ENCODE assay signal across 23 cellular contexts in genomic region chr3:3258281-3258680, GRCh38.
"Had no signal": no experiment of that assay in that cellular context is flagged by ENCODE, and none has a peak within 500 bp of the region (broad histone marks: within the 10 kb centered on the region; RNA-seq: fewer than 3 reads in every experiment).

No MANE protein-coding gene starts in this region.

- H3K9me3 ChIP-seq: colonic mucosa, esophagus squamous epithelium, gastrocnemius medialis, heart right ventricle, left lung, lower lobe of right lung had no signal

- H3K36me3 ChIP-seq: colonic mucosa, esophagus squamous epithelium, gastrocnemius medialis, heart right ventricle, left lung, lower lobe of right lung had no signal

- H3K27me3 ChIP-seq: colonic mucosa, esophagus squamous epithelium, gastrocnemius medialis, heart right ventricle, left lung had no signal

- H3K4me3 ChIP-seq: colonic mucosa, esophagus squamous epithelium, gastrocnemius medialis, heart right ventricle, left lung, lower lobe of right lung had no signal

- DNase-seq: cerebellar nuclear complex; colonic mucosa; cortex of kidney; effector CD8-positive, alpha-beta T cell; effector memory CD8-positive, alpha-beta T cell; endodermal cell; erythroblast; esophagus squamous epithelium; foreskin fibroblast; foreskin melanocyte; gastrocnemius medialis; glutamatergic neuron; head of caudate nucleus; heart right ventricle; hypothalamus; immature natural killer cell; left cardiac atrium; left lung; left ventricle myocardium superior; lower lobe of right lung; mesenchymal stem cell; midbrain had no signal

- H3K27ac ChIP-seq: colonic mucosa, epithelial cell of prostate, esophagus squamous epithelium, gastrocnemius medialis, heart right ventricle, left lung, lower lobe of right lung had no signal

- H3K4me1 ChIP-seq: colonic mucosa, esophagus squamous epithelium, gastrocnemius medialis, heart right ventricle, left lung, lower lobe of right lung had no signal
